8 cellular contexts compared by ENCODE assay signal in the genomic region with DNA sequence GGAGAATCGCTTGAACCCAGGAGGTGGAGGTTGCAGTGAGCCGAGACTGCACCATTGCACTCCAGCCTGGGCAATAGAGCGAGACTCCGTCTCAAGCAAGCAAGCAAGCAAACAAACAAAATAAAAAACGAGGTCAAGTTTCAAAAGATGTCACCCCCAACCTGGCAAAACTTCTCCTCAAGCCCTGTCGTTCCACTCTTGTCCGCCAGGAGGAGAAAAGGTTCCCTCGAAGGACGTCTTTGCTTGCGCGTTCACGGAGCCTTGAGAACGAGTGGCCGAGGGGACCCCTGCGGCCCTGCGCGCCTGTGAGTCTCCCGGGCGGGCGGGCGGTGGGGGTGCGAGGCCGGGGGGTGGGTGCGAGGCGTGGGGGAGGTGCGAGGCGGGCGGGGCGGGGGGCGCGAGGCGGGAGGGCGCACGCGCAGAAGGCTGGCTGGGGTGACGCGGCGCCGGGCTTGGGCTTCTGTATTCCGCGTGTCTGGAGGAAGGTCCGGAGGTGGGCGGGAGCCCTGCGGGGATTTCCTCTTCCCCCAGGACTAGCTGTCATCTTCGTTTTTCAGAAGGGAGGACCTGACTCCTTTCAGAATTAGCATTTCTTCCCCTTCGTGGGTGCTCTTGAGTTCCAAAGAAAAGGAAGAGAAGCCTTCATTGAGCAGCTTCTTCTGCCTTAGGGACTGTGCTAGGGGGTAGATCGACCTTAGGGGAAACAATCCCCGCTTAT. TPM values are rescaled to one million over a fixed set of nuclear protein-coding genes. Genes with fewer than 3 reads are reported as not detected.
DNase-seq lines count a peak whose midpoint lies in the region; ATAC-seq and TF ChIP-seq lines count a peak whose summit lies in the region.

No MANE protein-coding gene starts in this region.

- H3K9me3 ChIP-seq in BE2C (no peaks in the 10 kb centered on the region), testis (no peaks in the 10 kb centered on the region)

- TF ChIP-seq POLR2A in testis (IDR thresholded peaks at IDR 0.05) = no peak

- H3K4me1 Mint-ChIP-seq in osteocyte (ENCODE audit: unreplicated experiment) = peaks cover 5% of the 10 kb centered on the region

- H3K36me3 ChIP-seq in BE2C (no peaks in the 10 kb centered on the region), testis (ENCODE audit: low read depth, missing control alignments) (no peaks in the 10 kb centered on the region)

- peaks cover 11% of the 10 kb centered on the region for H3K27me3 ChIP-seq in BE2C
- no peaks in the 10 kb centered on the region for H3K27me3 ChIP-seq in testis

- H3K4me1 ChIP-seq in BE2C (no peaks in the 10 kb centered on the region), testis (no peaks in the 10 kb centered on the region)

- WGBS in testis, 2 donors = 2% methylated on average over 33 to 40 of the region's 48 CpGs

- peak; percentile 62 for TF ChIP-seq CTCF in BE2C (IDR thresholded peaks at IDR 0.05; ENCODE audit: low read depth, low read length)
- TF ChIP-seq CTCF in LNCaP clone FGC (IDR thresholded peaks at IDR 0.05; ENCODE audit: control insufficient read depth, extremely low read depth, insufficient read depth) = peak; percentile 67
- peak; percentile 69 for TF ChIP-seq CTCF in osteocyte (IDR thresholded peaks at IDR 0.05)
- peak; percentile 56 to 90 (median 84) for TF ChIP-seq CTCF in testis (IDR thresholded peaks at IDR 0.05)

- no peaks in the 10 kb centered on the region for H3K36me3 Mint-ChIP-seq in activated naive CD4-positive, alpha-beta T cell treated with anti-CD3 and anti-CD28 coated beads, Interleukin-2, amount 50 U/mL, for 72 hours
- no peaks in the 10 kb centered on the region for H3K36me3 Mint-ChIP-seq in osteocyte (ENCODE audit: unreplicated experiment)

- intact Hi-C loops in Right ventricle myocardium superior (cut with DNase I) (no loop called here), testis (cut with DNase I; ENCODE audit: low total_unique reads) (no loop called here)

- peaks cover 6% of the 10 kb centered on the region for H3K27me3 Mint-ChIP-seq in osteocyte (ENCODE audit: unreplicated experiment)

- DNase-seq in BE2C = peak; percentile 73
- DNase-seq in LNCaP clone FGC (ENCODE audit: low read depth) = peak; percentile 45
- peak; percentile 64 for DNase-seq in SKM-1 (lab: John Stamatoyannopoulos, UW; ENCODE audit: unreplicated experiment)
- peak; percentile 82 to 87 for DNase-seq in activated naive CD4-positive, alpha-beta T cell treated with anti-CD3 and anti-CD28 coated beads, Interleukin-2, amount 50 U/mL, for 72 hours (ENCODE audit: low spot score in 2 of 2)
- peak; percentile 88 for DNase-seq in Right ventricle myocardium superior
- DNase-seq in osteocyte (ENCODE audit: extremely low spot score, unreplicated experiment) = peak; percentile 91
- DNase-seq in testis = peak; percentile 82

- no peaks in the 10 kb centered on the region for H3K9me3 Mint-ChIP-seq in activated naive CD4-positive, alpha-beta T cell treated with anti-CD3 and anti-CD28 coated beads, Interleukin-2, amount 50 U/mL, for 72 hours
- no peaks in the 10 kb centered on the region for H3K9me3 Mint-ChIP-seq in osteocyte (ENCODE audit: unreplicated experiment)

- peak overlapping the region; percentile 82 to 88 for H3K27ac Mint-ChIP-seq in activated naive CD4-positive, alpha-beta T cell treated with anti-CD3 and anti-CD28 coated beads, Interleukin-2, amount 50 U/mL, for 72 hours
- H3K27ac Mint-ChIP-seq in osteocyte (ENCODE audit: unreplicated experiment) = peak overlapping the region; percentile 76

- ATAC-seq in GM19397 (IDR thresholded peaks at IDR 0.05; ENCODE audit: unreplicated experiment) = peak; percentile 60
- ATAC-seq in activated naive CD4-positive, alpha-beta T cell treated with anti-CD3 and anti-CD28 coated beads, Interleukin-2, amount 50 U/mL, for 72 hours = peak; percentile 87 to 91
- ATAC-seq in Right ventricle myocardium superior (ENCODE audit: poor library complexity) = peak; percentile 81

- H3K27ac ChIP-seq in testis = peak overlapping the region in 1 of 2 donors; percentile 53

- H3K4me3 ChIP-seq in BE2C (ENCODE audit: low read depth, low read length) = peak overlapping the region; percentile 32
- peak overlapping the region; percentile 35 for H3K4me3 ChIP-seq in LNCaP clone FGC (ENCODE audit: low read depth, low read length)
- peak overlapping the region; percentile 47 to 50 for H3K4me3 ChIP-seq in testis

- peak overlapping the region; percentile 70 for H3K4me3 Mint-ChIP-seq in osteocyte (ENCODE audit: unreplicated experiment)

RNA-seq across cellular contexts. Expression of a gene that starts 3.7 kb away (rescaled TPM):
- 0.25 TPM for polyA plus RNA-seq in BE2C (2012; ENCODE audit: insufficient read depth, insufficient read length, low read depth)
- under 1 TPM; 0.20 to 0.23 TPM for total RNA-seq in activated naive CD4-positive, alpha-beta T cell treated with anti-CD3 and anti-CD28 coated beads, Interleukin-2, amount 50 U/mL, for 72 hours
- total RNA-seq in Right ventricle myocardium superior (not detected), osteocyte (not detected in 2 replicates), testis (1 to 10 TPM in 1 of 2 donors, under 1 TPM in 1; 0.99 to 1.7 TPM)
- 0.50 TPM for polyA plus RNA-seq in testis (ENCODE audit: insufficient read depth, low read depth, low replicate concordance)

RNA-seq across cellular contexts. Expression of a gene that starts 33.8 kb away (rescaled TPM):
- polyA plus RNA-seq in BE2C (2012; ENCODE audit: insufficient read depth, insufficient read length, low read depth) = 6.8 TPM
- total RNA-seq in activated naive CD4-positive, alpha-beta T cell treated with anti-CD3 and anti-CD28 coated beads, Interleukin-2, amount 50 U/mL, for 72 hours = 10 to 100 TPM; 37.9 to 42.4 TPM
- total RNA-seq in Right ventricle myocardium superior = 720 TPM
- 123 and 127 TPM in 2 replicates for total RNA-seq in osteocyte
- 10 to 100 TPM; 51.1 to 54.1 TPM for total RNA-seq in testis
- polyA plus RNA-seq in testis (ENCODE audit: insufficient read depth, low read depth, low replicate concordance) = 79.9 TPM

RNA-seq across cellular contexts. Expression of a gene that starts 34.2 kb away (rescaled TPM):
- polyA plus RNA-seq in BE2C (2012; ENCODE audit: insufficient read depth, insufficient read length, low read depth) = 0.45 TPM
- total RNA-seq in activated naive CD4-positive, alpha-beta T cell treated with anti-CD3 and anti-CD28 coated beads, Interleukin-2, amount 50 U/mL, for 72 hours = 1 to 10 TPM in 1 of 2 donors, under 1 TPM in 1; 0.53 to 2.6 TPM
- total RNA-seq in Right ventricle myocardium superior (2.8 TPM), osteocyte (0.89 and 1.8 TPM in 2 replicates), testis (10 to 100 TPM; 32.6 to 53.0 TPM)
- 64.4 TPM for polyA plus RNA-seq in testis (ENCODE audit: insufficient read depth, low read depth, low replicate concordance)

RNA-seq across cellular contexts. Expression of a gene that starts 44.0 kb away (rescaled TPM):
- 31.3 TPM for polyA plus RNA-seq in BE2C (2012; ENCODE audit: insufficient read depth, insufficient read length, low read depth)
- total RNA-seq in activated naive CD4-positive, alpha-beta T cell treated with anti-CD3 and anti-CD28 coated beads, Interleukin-2, amount 50 U/mL, for 72 hours = 10 to 100 TPM; 66.2 to 82.3 TPM
- total RNA-seq in Right ventricle myocardium superior (29.4 TPM), osteocyte (69.4 and 83.5 TPM in 2 replicates), testis (10 to 100 TPM; 22.4 to 51.3 TPM)
- polyA plus RNA-seq in testis (ENCODE audit: insufficient read depth, low read depth, low replicate concordance) = 59.3 TPM

RNA-seq across cellular contexts. Expression of a gene that starts 46.7 kb away (rescaled TPM):
- 4.4 TPM for polyA plus RNA-seq in BE2C (2012; ENCODE audit: insufficient read depth, insufficient read length, low read depth)
- 1 to 10 TPM in 1 of 2 donors, under 1 TPM in 1; 0.73 to 1.7 TPM for total RNA-seq in activated naive CD4-positive, alpha-beta T cell treated with anti-CD3 and anti-CD28 coated beads, Interleukin-2, amount 50 U/mL, for 72 hours
- total RNA-seq in Right ventricle myocardium superior = 9.3 TPM
- 0.78 and 0.86 TPM in 2 replicates for total RNA-seq in osteocyte
- total RNA-seq in testis = 1 to 10 TPM; 6.4 to 7.2 TPM
- 4.6 TPM for polyA plus RNA-seq in testis (ENCODE audit: insufficient read depth, low read depth, low replicate concordance)
